1 cellular context compared by ENCODE assay signal in genomic region chr17:7136266-7136877, GRCh38.
TF ChIP-seq lines count a peak whose summit lies in the region.

No MANE protein-coding gene starts in this region.

TF ChIP-seq in HepG2, 621 proteins besides CTCF, POLR2A, EP300 and RAD21 (continued from another document):
- TF ChIP-seq, protein P1, sequence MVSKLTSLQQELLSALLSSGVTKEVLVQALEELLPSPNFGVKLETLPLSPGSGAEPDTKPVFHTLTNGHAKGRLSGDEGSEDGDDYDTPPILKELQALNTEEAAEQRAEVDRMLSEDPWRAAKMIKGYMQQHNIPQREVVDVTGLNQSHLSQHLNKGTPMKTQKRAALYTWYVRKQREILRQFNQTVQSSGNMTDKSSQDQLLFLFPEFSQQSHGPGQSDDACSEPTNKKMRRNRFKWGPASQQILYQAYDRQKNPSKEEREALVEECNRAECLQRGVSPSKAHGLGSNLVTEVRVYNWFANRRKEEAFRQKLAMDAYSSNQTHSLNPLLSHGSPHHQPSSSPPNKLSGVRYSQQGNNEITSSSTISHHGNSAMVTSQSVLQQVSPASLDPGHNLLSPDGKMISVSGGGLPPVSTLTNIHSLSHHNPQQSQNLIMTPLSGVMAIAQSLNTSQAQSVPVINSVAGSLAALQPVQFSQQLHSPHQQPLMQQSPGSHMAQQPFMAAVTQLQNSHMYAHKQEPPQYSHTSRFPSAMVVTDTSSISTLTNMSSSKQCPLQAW (CRISPR knock-in tag; IDR thresholded peaks at IDR 0.05) = no peak
- peak; percentile 87 for TF ChIP-seq ZNF362 (CRISPR knock-in tag; IDR thresholded peaks at IDR 0.05; ENCODE audit: borderline replicate concordance)
- TF ChIP-seq, protein P2, sequence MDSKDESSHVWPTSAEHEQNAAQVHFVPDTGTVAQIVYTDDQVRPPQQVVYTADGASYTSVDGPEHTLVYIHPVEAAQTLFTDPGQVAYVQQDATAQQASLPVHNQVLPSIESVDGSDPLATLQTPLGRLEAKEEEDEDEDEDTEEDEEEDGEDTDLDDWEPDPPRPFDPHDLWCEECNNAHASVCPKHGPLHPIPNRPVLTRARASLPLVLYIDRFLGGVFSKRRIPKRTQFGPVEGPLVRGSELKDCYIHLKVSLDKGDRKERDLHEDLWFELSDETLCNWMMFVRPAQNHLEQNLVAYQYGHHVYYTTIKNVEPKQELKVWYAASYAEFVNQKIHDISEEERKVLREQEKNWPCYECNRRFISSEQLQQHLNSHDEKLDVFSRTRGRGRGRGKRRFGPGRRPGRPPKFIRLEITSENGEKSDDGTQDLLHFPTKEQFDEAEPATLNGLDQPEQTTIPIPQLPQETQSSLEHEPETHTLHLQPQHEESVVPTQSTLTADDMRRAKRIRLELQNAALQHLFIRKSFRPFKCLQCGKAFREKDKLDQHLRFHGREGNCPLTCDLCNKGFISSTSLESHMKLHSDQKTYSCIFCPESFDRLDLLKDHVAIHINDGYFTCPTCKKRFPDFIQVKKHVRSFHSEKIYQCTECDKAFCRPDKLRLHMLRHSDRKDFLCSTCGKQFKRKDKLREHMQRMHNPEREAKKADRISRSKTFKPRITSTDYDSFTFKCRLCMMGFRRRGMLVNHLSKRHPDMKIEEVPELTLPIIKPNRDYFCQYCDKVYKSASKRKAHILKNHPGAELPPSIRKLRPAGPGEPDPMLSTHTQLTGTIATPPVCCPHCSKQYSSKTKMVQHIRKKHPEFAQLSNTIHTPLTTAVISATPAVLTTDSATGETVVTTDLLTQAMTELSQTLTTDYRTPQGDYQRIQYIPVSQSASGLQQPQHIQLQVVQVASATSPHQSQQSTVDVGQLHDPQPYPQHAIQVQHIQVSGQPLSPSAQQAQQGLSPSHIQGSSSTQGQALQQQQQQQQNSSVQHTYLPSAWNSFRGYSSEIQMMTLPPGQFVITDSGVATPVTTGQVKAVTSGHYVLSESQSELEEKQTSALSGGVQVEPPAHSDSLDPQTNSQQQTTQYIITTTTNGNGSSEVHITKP (CRISPR knock-in tag; IDR thresholded peaks at IDR 0.05; ENCODE audit: low read depth) = no peak
- TF ChIP-seq HNF4G (IDR thresholded peaks at IDR 0.05; ENCODE audit: borderline replicate concordance, low read depth, low read length) = no peak
- no peak for TF ChIP-seq HNF4G (CRISPR knock-in tag; IDR thresholded peaks at IDR 0.05; ENCODE audit: borderline replicate concordance, low read depth)
- TF ChIP-seq ZNF484 (CRISPR knock-in tag; IDR thresholded peaks at IDR 0.05; ENCODE audit: borderline replicate concordance, low read depth) = no peak
- TF ChIP-seq E2F1 (CRISPR knock-in tag; IDR thresholded peaks at IDR 0.05) = no peak
- no peak for TF ChIP-seq ZNF34 (CRISPR knock-in tag; IDR thresholded peaks at IDR 0.05; ENCODE audit: borderline replicate concordance)
- no peak for TF ChIP-seq ATRX (CRISPR knock-in tag; IDR thresholded peaks at IDR 0.05; ENCODE audit: borderline replicate concordance)
- peak; percentile 92 for TF ChIP-seq STAG1 (CRISPR knock-in tag; IDR thresholded peaks at IDR 0.05)
- no peak for TF ChIP-seq ZNF737 (CRISPR knock-in tag; IDR thresholded peaks at IDR 0.05; ENCODE audit: borderline replicate concordance)
- TF ChIP-seq SNAPC2 (CRISPR knock-in tag; IDR thresholded peaks at IDR 0.05) = no peak
- TF ChIP-seq, protein P3, sequence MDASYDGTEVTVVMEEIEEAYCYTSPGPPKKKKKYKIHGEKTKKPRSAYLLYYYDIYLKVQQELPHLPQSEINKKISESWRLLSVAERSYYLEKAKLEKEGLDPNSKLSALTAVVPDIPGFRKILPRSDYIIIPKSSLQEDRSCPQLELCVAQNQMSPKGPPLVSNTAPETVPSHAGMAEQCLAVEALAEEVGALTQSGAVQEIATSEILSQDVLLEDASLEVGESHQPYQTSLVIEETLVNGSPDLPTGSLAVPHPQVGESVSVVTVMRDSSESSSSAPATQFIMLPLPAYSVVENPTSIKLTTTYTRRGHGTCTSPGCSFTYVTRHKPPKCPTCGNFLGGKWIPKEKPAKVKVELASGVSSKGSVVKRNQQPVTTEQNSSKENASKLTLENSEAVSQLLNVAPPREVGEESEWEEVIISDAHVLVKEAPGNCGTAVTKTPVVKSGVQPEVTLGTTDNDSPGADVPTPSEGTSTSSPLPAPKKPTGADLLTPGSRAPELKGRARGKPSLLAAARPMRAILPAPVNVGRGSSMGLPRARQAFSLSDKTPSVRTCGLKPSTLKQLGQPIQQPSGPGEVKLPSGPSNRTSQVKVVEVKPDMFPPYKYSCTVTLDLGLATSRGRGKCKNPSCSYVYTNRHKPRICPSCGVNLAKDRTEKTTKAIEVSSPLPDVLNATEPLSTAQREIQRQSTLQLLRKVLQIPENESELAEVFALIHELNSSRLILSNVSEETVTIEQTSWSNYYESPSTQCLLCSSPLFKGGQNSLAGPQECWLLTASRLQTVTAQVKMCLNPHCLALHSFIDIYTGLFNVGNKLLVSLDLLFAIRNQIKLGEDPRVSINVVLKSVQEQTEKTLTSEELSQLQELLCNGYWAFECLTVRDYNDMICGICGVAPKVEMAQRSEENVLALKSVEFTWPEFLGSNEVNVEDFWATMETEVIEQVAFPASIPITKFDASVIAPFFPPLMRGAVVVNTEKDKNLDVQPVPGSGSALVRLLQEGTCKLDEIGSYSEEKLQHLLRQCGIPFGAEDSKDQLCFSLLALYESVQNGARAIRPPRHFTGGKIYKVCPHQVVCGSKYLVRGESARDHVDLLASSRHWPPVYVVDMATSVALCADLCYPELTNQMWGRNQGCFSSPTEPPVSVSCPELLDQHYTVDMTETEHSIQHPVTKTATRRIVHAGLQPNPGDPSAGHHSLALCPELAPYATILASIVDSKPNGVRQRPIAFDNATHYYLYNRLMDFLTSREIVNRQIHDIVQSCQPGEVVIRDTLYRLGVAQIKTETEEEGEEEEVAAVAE (CRISPR knock-in tag; IDR thresholded peaks at IDR 0.05; ENCODE audit: borderline replicate concordance) = no peak
- no peak for TF ChIP-seq SMAD1 (CRISPR knock-in tag; IDR thresholded peaks at IDR 0.05; ENCODE audit: borderline replicate concordance, low read depth)
- TF ChIP-seq ZNF121 (CRISPR knock-in tag; IDR thresholded peaks at IDR 0.05) = 0 out of 2 replicates have a peak, but pooled peaks have one; percentile 33
